8 cellular contexts compared by ENCODE assay signal in genomic region chr12:97148941-97149559, GRCh38.
DNase-seq lines count a peak whose midpoint lies in the region; ATAC-seq, FAIRE-seq and TF ChIP-seq lines count a peak whose summit lies in the region.

No MANE protein-coding gene starts in this region.

- intact Hi-C loops in PC-3 (cut with micrococcal nuclease): loop anchor here (5.0 kb wide), 1 partner anchor 1223 kb away; no protein-coding TSS in a partner anchor
- intact Hi-C loops in activated T-helper 1 cell treated with anti-CD3 and anti-CD28 coated beads, Interleukin-12 subunit alpha, Interleukin-12 subunit beta, Interleukin-2, Interleukin-4 antibody, amounts not matched to agents 30 ng/mL and 10 ng/mL and 1 ng/mL, durations not matched to agents 14 hours and 24 hours and 36 hours (cut with micrococcal nuclease): loop anchor here (1.0 to 2.0 kb wide), 4 partner anchors 159 to 1248 kb away; no protein-coding TSS in a partner anchor
- intact Hi-C loops in left cardiac atrium (cut with DNase I): no loop called here

- no peaks in the 10 kb centered on the region for H3K4me1 Mint-ChIP-seq in activated T-helper 1 cell treated with anti-CD3 and anti-CD28 coated beads, Interleukin-12 subunit alpha, Interleukin-12 subunit beta, Interleukin-2, Interleukin-4 antibody, amounts not matched to agents 30 ng/mL and 10 ng/mL and 1 ng/mL, durations not matched to agents 14 hours and 24 hours and 36 hours (ENCODE audit: low read depth)

- no peaks in the 10 kb centered on the region for H3F3A ChIP-seq in PC-3 (ENCODE audit: low read length, unreplicated experiment)

- H3K9me2 ChIP-seq in PC-3 (replicated peaks; ENCODE audit: low read length): no peaks in the 10 kb centered on the region

- H3K27ac ChIP-seq in PC-3 (ENCODE audit: low read length) (no peak overlapping the region), small intestine (ENCODE audit: low read depth in 1 of 2, low read length in 1 of 2) (no peak overlapping the region)

- CTCF ChIA-PET in PC-3 (lab: Charles Lee): no interaction called here

- no peaks in the 10 kb centered on the region for H4K20me1 ChIP-seq in PC-3 (ENCODE audit: low read length)

- TF ChIP-seq CTCF in PC-3 (conservative IDR thresholded peaks at IDR 0.05; ENCODE audit: low read depth, low read length): peak; percentile 84

- H3K9me3 ChIP-seq in PC-3 (ENCODE audit: low read length) (no peaks in the 10 kb centered on the region), small intestine (ENCODE audit: control insufficient read depth, low read depth) (no peaks in the 10 kb centered on the region)

- H3K4me2 ChIP-seq in PC-3 (ENCODE audit: low read length): no peak overlapping the region

- no peaks in the 10 kb centered on the region for H3K36me3 Mint-ChIP-seq in activated T-helper 1 cell treated with anti-CD3 and anti-CD28 coated beads, Interleukin-12 subunit alpha, Interleukin-12 subunit beta, Interleukin-2, Interleukin-4 antibody, amounts not matched to agents 30 ng/mL and 10 ng/mL and 1 ng/mL, durations not matched to agents 14 hours and 24 hours and 36 hours (ENCODE audit: low read depth)

- POLR2A ChIA-PET in PC-3 (lab: Charles Lee; ENCODE audit: unreplicated experiment): no interaction called here

- no peak overlapping the region for H2AFZ ChIP-seq in PC-3 (ENCODE audit: low read length)

- BruUV-seq in PC-3 (replicated peaks; lab: Mats Ljungman, UMichigan): no TSS peak

- no peaks in the 10 kb centered on the region for H3K79me2 ChIP-seq in PC-3 (ENCODE audit: low read length)

- H3K27me3 Mint-ChIP-seq in activated T-helper 1 cell treated with anti-CD3 and anti-CD28 coated beads, Interleukin-12 subunit alpha, Interleukin-12 subunit beta, Interleukin-2, Interleukin-4 antibody, amounts not matched to agents 30 ng/mL and 10 ng/mL and 1 ng/mL, durations not matched to agents 14 hours and 24 hours and 36 hours (ENCODE audit: insufficient read depth): peaks cover 13% of the 10 kb centered on the region

- no peaks in the 10 kb centered on the region for H3K36me3 ChIP-seq in PC-3 (ENCODE audit: low read depth, low read length)
- no peaks in the 10 kb centered on the region for H3K36me3 ChIP-seq in small intestine (ENCODE audit: control insufficient read depth in 2 of 2, insufficient read depth in 2 of 2, low read length in 2 of 2)

- ATAC-seq in GM21381 (IDR thresholded peaks at IDR 0.05; ENCODE audit: unreplicated experiment) (peak; percentile 99), HG03565 (IDR thresholded peaks at IDR 0.05; ENCODE audit: unreplicated experiment) (peak; percentile 99), PC-3 (peak; percentile 80), left cardiac atrium (peak in 1 of 2 donors; percentile 70)

- no peak overlapping the region for H3K4me3 Mint-ChIP-seq in activated T-helper 1 cell treated with anti-CD3 and anti-CD28 coated beads, Interleukin-12 subunit alpha, Interleukin-12 subunit beta, Interleukin-2, Interleukin-4 antibody, amounts not matched to agents 30 ng/mL and 10 ng/mL and 1 ng/mL, durations not matched to agents 14 hours and 24 hours and 36 hours

- no peaks in the 10 kb centered on the region for H3K9me3 Mint-ChIP-seq in activated T-helper 1 cell treated with anti-CD3 and anti-CD28 coated beads, Interleukin-12 subunit alpha, Interleukin-12 subunit beta, Interleukin-2, Interleukin-4 antibody, amounts not matched to agents 30 ng/mL and 10 ng/mL and 1 ng/mL, durations not matched to agents 14 hours and 24 hours and 36 hours

- no peak overlapping the region for H3K4me3 ChIP-seq in PC-3 (ENCODE audit: low read length)
- H3K4me3 ChIP-seq in small intestine (ENCODE audit: low read depth in 1 of 2, low read length in 2 of 2): no peak overlapping the region

- H3K4me1 ChIP-seq in PC-3 (ENCODE audit: insufficient read depth, low read length): no peaks in the 10 kb centered on the region
- no peaks in the 10 kb centered on the region for H3K4me1 ChIP-seq in small intestine (ENCODE audit: control insufficient read depth in 2 of 2, insufficient read depth in 1 of 2, low read depth in 1 of 2, low read length in 1 of 2)

- peak; percentile 93 for DNase-seq in DMS53 (lab: John Stamatoyannopoulos, UW)
- DNase-seq in PC-3: peak; percentile 60
- peak; percentile 7 for DNase-seq in activated T-helper 1 cell treated with anti-CD3 and anti-CD28 coated beads, Interleukin-12 subunit alpha, Interleukin-12 subunit beta, Interleukin-2, Interleukin-4 antibody, amounts not matched to agents 30 ng/mL and 10 ng/mL and 1 ng/mL, durations not matched to agents 14 hours and 24 hours and 36 hours (ENCODE audit: low spot score)
- peak; percentile 28 for DNase-seq in left cardiac atrium
- DNase-seq in small intestine: peak; percentile 43
- DNase-seq in NCI-H345 treated with DMSO at 0.1 percent for 48 hours (lab: John Stamatoyannopoulos, UW; ENCODE audit: unreplicated experiment): no peak

- 41 to 56% (median 46%) methylated on average over 9 of the region's 9 CpGs for WGBS in small intestine, 3 donors

- no peak overlapping the region for H3K9ac ChIP-seq in PC-3 (ENCODE audit: low read length)

- H3K27ac Mint-ChIP-seq in activated T-helper 1 cell treated with anti-CD3 and anti-CD28 coated beads, Interleukin-12 subunit alpha, Interleukin-12 subunit beta, Interleukin-2, Interleukin-4 antibody, amounts not matched to agents 30 ng/mL and 10 ng/mL and 1 ng/mL, durations not matched to agents 14 hours and 24 hours and 36 hours: no peak overlapping the region

- H3K27me3 ChIP-seq in PC-3 (ENCODE audit: low read length): peaks cover 33% of the 10 kb centered on the region
- no peaks in the 10 kb centered on the region for H3K27me3 ChIP-seq in small intestine (ENCODE audit: control insufficient read depth in 2 of 2, insufficient read depth in 2 of 2, low read length in 2 of 2)

- FAIRE-seq in small intestine (lab: Jason Lieb, UNC): no peak

Comparison
In these comparisons a context has a peak if more than half of its experiments do, and no peak if none do; other contexts are left out.
1. intact Hi-C loops: an anchor here in PC-3 (5.0 kb wide) and activated T-helper 1 cell treated with anti-CD3 and anti-CD28 coated beads, Interleukin-12 subunit alpha, Interleukin-12 subunit beta, Interleukin-2, Interleukin-4 antibody, amounts not matched to agents 30 ng/mL and 10 ng/mL and 1 ng/mL, durations not matched to agents 14 hours and 24 hours and 36 hours (1.0 to 2.0 kb wide); none called in left cardiac atrium.